Comparison of ENCODE assay signal across 22 cellular contexts in the genomic region with DNA sequence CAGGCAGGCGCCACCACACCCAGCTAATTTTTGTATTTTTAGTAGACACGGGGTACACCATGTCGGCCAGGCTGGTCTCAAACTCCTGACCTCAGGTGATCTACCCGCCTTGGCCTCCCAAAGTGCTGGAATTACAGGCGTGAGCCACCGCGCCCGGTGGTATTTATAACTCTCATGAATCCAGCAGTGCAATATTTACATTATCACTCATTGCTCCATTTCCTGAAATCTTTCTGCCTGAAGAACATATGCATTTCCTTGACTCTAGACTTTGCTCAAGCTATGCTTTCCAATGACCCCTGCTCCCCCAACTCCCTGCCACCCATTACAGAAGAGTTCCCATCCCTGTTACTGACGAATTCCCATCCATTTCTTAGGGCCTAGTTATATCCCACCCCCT.
"Had no signal": no experiment of that assay in that cellular context is flagged by ENCODE, and none has a peak within 500 bp of the region (broad histone marks: within the 10 kb centered on the region; RNA-seq: fewer than 3 reads in every experiment).

No MANE protein-coding gene starts in this region.

- ATAC-seq: activated naive CD4-positive, alpha-beta T cell treated with anti-CD3 and anti-CD28 coated beads, Interleukin-2, amount 50 U/mL, for 72 hours; natural killer cell treated with Interleukin-12 subunit alpha and Interleukin-12 subunit beta and Interleukin-15 and Interleukin-18, amount 100 ng/mL, for 72 hours; T-cell had no signal

- H3K27ac Mint-ChIP-seq: activated CD4-positive, alpha-beta memory T cell treated with anti-CD3 and anti-CD28 coated beads for 36 hours; activated naive CD4-positive, alpha-beta T cell treated with anti-CD3 and anti-CD28 coated beads, Interleukin-2, amount 50 U/mL, for 72 hours; dendritic cell treated with granulocyte-macrophage colony-stimulating factor and Interleukin-4, amounts not matched to agents 40 ng/mL and 50 ng/mL, for 4 days; immature natural killer cell; memory B cell; natural killer cell treated with Interleukin-12 subunit alpha and Interleukin-12 subunit beta and Interleukin-15 and Interleukin-18, amount 100 ng/mL, for 72 hours; T-cell; T-helper 2 cell treated with Interferon-gamma antibody and Interleukin-4, amounts not matched to agents 5 μg/mL and 100 μg/mL, for 36 hours had no signal

- H3K4me1 ChIP-seq: breast epithelium, right atrium auricular region, testis, transverse colon had no signal

- H3K9me3 Mint-ChIP-seq: activated CD4-positive, alpha-beta memory T cell treated with anti-CD3 and anti-CD28 coated beads for 36 hours; activated naive CD4-positive, alpha-beta T cell treated with anti-CD3 and anti-CD28 coated beads, Interleukin-2, amount 50 U/mL, for 72 hours; dendritic cell treated with granulocyte-macrophage colony-stimulating factor and Interleukin-4, amounts not matched to agents 40 ng/mL and 50 ng/mL, for 4 days; immature natural killer cell; memory B cell; natural killer cell treated with Interleukin-12 subunit alpha and Interleukin-12 subunit beta and Interleukin-15 and Interleukin-18, amount 100 ng/mL, for 72 hours; T-cell; T-helper 2 cell treated with Interferon-gamma antibody and Interleukin-4, amounts not matched to agents 5 μg/mL and 100 μg/mL, for 36 hours had no signal

- H3K27me3 Mint-ChIP-seq: activated CD4-positive, alpha-beta memory T cell treated with anti-CD3 and anti-CD28 coated beads for 36 hours; dendritic cell treated with granulocyte-macrophage colony-stimulating factor and Interleukin-4, amounts not matched to agents 40 ng/mL and 50 ng/mL, for 4 days; memory B cell; natural killer cell treated with Interleukin-12 subunit alpha and Interleukin-12 subunit beta and Interleukin-15 and Interleukin-18, amount 100 ng/mL, for 72 hours; T-cell had no signal

- DNase-seq: activated CD4-positive, alpha-beta memory T cell treated with anti-CD3 and anti-CD28 coated beads for 36 hours; activated CD4-positive, alpha-beta T cell treated with anti-CD3 and anti-CD28 coated beads for 48 hours; activated naive CD4-positive, alpha-beta T cell; activated T-cell treated with anti-CD3 and anti-CD28 coated beads, Interleukin-2, amount 50 U/mL, for 48 hours; central memory CD4-positive, alpha-beta T cell; head of caudate nucleus; hypothalamus; immature natural killer cell; kidney; stimulated activated CD4-positive, alpha-beta T cell treated with anti-CD3 and anti-CD28 coated beads, Interleukin-15, amount 100 ng/mL, for 24 hours; stimulated activated CD4-positive, alpha-beta T cell treated with anti-CD3 and anti-CD28 coated beads, Interleukin-2, amount 100 ng/mL, for 24 hours; stimulated activated naive CD4-positive, alpha-beta T cell treated with Interleukin-2 at 50 U/mL for 16 hours; T-cell; testis; transverse colon had no signal

- H3K4me3 Mint-ChIP-seq: activated CD4-positive, alpha-beta memory T cell treated with anti-CD3 and anti-CD28 coated beads for 36 hours; dendritic cell treated with granulocyte-macrophage colony-stimulating factor and Interleukin-4, amounts not matched to agents 40 ng/mL and 50 ng/mL, for 4 days; immature natural killer cell; memory B cell; natural killer cell treated with Interleukin-12 subunit alpha and Interleukin-12 subunit beta and Interleukin-15 and Interleukin-18, amount 100 ng/mL, for 72 hours; T-cell; T-helper 2 cell treated with Interferon-gamma antibody and Interleukin-4, amounts not matched to agents 5 μg/mL and 100 μg/mL, for 36 hours had no signal

- H3K4me3 ChIP-seq: breast epithelium, right atrium auricular region, testis, transverse colon had no signal

- H3K36me3 ChIP-seq: breast epithelium had no signal

- H3K4me1 Mint-ChIP-seq: immature natural killer cell, memory B cell, T-cell had no signal

- H3K9me3 ChIP-seq: breast epithelium, right atrium auricular region, testis, transverse colon had no signal
